In the genomic region with DNA sequence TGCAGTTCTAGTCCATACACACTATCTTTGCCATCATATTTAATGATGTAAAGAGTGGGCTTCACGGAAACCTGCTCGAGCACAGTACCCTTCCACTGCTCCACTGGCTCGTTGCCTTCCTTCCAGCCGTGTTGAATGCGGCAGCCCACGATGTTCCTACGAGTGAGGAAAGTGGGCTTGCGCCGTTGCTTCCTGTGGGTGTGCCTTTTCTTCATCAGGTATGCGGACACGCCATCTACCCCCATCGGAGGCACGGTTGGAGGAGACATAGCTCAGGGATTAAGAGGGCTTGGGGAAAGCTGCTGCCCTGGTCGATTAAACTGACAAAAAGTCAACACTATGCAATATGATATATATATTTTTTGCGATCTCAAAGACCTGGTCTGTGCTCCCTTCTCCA, we compare ENCODE assay signal across 1 cellular context.
TF ChIP-seq lines count a peak whose summit lies in the region.

No MANE protein-coding gene starts in this region.

TF ChIP-seq in GM23338, 12 proteins besides CTCF, POLR2A, EP300 and RAD21 (continued from another document):
- TF ChIP-seq, protein P1, sequence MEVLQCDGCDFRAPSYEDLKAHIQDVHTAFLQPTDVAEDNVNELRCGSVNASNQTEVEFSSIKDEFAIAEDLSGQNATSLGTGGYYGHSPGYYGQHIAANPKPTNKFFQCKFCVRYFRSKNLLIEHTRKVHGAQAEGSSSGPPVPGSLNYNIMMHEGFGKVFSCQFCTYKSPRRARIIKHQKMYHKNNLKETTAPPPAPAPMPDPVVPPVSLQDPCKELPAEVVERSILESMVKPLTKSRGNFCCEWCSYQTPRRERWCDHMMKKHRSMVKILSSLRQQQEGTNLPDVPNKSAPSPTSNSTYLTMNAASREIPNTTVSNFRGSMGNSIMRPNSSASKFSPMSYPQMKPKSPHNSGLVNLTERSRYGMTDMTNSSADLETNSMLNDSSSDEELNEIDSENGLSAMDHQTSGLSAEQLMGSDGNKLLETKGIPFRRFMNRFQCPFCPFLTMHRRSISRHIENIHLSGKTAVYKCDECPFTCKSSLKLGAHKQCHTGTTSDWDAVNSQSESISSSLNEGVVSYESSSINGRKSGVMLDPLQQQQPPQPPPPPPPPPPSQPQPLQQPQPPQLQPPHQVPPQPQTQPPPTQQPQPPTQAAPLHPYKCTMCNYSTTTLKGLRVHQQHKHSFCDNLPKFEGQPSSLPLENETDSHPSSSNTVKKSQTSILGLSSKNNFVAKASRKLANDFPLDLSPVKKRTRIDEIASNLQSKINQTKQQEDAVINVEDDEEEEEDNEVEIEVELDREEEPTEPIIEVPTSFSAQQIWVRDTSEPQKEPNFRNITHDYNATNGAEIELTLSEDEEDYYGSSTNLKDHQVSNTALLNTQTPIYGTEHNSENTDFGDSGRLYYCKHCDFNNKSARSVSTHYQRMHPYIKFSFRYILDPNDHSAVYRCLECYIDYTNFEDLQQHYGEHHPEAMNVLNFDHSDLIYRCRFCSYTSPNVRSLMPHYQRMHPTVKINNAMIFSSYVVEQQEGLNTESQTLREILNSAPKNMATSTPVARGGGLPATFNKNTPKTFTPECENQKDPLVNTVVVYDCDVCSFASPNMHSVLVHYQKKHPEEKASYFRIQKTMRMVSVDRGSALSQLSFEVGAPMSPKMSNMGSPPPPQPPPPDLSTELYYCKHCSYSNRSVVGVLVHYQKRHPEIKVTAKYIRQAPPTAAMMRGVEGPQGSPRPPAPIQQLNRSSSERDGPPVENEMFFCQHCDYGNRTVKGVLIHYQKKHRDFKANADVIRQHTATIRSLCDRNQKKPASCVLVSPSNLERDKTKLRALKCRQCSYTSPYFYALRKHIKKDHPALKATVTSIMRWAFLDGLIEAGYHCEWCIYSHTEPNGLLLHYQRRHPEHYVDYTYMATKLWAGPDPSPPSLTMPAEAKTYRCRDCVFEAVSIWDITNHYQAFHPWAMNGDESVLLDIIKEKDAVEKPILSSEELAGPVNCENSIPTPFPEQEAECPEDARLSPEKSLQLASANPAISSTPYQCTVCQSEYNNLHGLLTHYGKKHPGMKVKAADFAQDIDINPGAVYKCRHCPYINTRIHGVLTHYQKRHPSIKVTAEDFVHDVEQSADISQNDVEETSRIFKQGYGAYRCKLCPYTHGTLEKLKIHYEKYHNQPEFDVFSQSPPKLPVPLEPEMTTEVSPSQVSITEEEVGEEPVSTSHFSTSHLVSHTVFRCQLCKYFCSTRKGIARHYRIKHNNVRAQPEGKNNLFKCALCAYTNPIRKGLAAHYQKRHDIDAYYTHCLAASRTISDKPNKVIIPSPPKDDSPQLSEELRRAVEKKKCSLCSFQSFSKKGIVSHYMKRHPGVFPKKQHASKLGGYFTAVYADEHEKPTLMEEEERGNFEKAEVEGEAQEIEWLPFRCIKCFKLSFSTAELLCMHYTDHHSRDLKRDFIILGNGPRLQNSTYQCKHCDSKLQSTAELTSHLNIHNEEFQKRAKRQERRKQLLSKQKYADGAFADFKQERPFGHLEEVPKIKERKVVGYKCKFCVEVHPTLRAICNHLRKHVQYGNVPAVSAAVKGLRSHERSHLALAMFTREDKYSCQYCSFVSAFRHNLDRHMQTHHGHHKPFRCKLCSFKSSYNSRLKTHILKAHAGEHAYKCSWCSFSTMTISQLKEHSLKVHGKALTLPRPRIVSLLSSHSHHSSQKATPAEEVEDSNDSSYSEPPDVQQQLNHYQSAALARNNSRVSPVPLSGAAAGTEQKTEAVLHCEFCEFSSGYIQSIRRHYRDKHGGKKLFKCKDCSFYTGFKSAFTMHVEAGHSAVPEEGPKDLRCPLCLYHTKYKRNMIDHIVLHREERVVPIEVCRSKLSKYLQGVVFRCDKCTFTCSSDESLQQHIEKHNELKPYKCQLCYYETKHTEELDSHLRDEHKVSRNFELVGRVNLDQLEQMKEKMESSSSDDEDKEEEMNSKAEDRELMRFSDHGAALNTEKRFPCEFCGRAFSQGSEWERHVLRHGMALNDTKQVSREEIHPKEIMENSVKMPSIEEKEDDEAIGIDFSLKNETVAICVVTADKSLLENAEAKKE (CRISPR knock-in tag; IDR thresholded peaks at IDR 0.05): no peak
- TF ChIP-seq ZNF331 (CRISPR knock-in tag; IDR thresholded peaks at IDR 0.05; ENCODE audit: low read depth) (no peak), ZNF114 (CRISPR knock-in tag; IDR thresholded peaks at IDR 0.05) (no peak), JUNB (IDR thresholded peaks at IDR 0.05; ENCODE audit: unreplicated experiment) (no peak), STAT1 (IDR thresholded peaks at IDR 0.05; ENCODE audit: unreplicated experiment) (no peak), CREB1 (CRISPR knock-in tag; IDR thresholded peaks at IDR 0.05; ENCODE audit: low read depth) (no peak), EZH2phosphoT487 (IDR thresholded peaks at IDR 0.05; ENCODE audit: unreplicated experiment) (no peak), NANOG (IDR thresholded peaks at IDR 0.05; ENCODE audit: borderline replicate concordance) (no peak), POLR2AphosphoS5 (IDR thresholded peaks at IDR 0.05; ENCODE audit: low read depth) (no peak)
- TF ChIP-seq, protein P2, sequence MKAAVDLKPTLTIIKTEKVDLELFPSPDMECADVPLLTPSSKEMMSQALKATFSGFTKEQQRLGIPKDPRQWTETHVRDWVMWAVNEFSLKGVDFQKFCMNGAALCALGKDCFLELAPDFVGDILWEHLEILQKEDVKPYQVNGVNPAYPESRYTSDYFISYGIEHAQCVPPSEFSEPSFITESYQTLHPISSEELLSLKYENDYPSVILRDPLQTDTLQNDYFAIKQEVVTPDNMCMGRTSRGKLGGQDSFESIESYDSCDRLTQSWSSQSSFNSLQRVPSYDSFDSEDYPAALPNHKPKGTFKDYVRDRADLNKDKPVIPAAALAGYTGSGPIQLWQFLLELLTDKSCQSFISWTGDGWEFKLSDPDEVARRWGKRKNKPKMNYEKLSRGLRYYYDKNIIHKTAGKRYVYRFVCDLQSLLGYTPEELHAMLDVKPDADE (IDR thresholded peaks at IDR 0.05): no peak
